1 cellular context compared by ENCODE assay signal in the genomic region with DNA sequence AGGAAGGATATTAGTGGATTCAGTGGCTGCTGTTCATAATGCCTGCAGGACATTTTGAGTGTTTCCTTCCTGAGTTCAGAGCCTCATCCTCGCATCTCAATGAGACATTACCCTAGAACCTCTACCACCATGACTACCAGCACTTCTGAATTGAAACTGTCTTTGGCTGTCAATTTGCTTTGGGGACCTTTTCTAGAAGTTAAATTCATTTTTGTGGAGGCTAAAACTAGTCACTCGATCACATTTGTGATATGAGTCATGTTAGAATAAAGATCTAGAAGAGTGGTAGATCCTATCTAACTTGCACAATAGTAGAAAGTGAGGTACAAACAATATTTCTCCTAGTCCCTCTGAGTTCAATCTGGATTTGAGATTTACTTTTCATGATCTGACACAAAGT.
TF ChIP-seq lines count a peak whose summit lies in the region.

No MANE protein-coding gene starts in this region.

TF ChIP-seq in GM23338, 12 proteins besides CTCF, POLR2A, EP300 and RAD21:
- TF ChIP-seq, protein P1, sequence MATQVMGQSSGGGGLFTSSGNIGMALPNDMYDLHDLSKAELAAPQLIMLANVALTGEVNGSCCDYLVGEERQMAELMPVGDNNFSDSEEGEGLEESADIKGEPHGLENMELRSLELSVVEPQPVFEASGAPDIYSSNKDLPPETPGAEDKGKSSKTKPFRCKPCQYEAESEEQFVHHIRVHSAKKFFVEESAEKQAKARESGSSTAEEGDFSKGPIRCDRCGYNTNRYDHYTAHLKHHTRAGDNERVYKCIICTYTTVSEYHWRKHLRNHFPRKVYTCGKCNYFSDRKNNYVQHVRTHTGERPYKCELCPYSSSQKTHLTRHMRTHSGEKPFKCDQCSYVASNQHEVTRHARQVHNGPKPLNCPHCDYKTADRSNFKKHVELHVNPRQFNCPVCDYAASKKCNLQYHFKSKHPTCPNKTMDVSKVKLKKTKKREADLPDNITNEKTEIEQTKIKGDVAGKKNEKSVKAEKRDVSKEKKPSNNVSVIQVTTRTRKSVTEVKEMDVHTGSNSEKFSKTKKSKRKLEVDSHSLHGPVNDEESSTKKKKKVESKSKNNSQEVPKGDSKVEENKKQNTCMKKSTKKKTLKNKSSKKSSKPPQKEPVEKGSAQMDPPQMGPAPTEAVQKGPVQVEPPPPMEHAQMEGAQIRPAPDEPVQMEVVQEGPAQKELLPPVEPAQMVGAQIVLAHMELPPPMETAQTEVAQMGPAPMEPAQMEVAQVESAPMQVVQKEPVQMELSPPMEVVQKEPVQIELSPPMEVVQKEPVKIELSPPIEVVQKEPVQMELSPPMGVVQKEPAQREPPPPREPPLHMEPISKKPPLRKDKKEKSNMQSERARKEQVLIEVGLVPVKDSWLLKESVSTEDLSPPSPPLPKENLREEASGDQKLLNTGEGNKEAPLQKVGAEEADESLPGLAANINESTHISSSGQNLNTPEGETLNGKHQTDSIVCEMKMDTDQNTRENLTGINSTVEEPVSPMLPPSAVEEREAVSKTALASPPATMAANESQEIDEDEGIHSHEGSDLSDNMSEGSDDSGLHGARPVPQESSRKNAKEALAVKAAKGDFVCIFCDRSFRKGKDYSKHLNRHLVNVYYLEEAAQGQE (IDR thresholded peaks at IDR 0.05; ENCODE audit: unreplicated experiment): no peak
- TF ChIP-seq ZNF114 (CRISPR knock-in tag; IDR thresholded peaks at IDR 0.05) (no peak), NANOG (IDR thresholded peaks at IDR 0.05; ENCODE audit: borderline replicate concordance) (no peak), ZNF331 (CRISPR knock-in tag; IDR thresholded peaks at IDR 0.05; ENCODE audit: low read depth) (no peak), CREB1 (CRISPR knock-in tag; IDR thresholded peaks at IDR 0.05; ENCODE audit: low read depth) (no peak), JUNB (IDR thresholded peaks at IDR 0.05; ENCODE audit: unreplicated experiment) (no peak), STAT1 (IDR thresholded peaks at IDR 0.05; ENCODE audit: unreplicated experiment) (no peak), POLR2AphosphoS5 (IDR thresholded peaks at IDR 0.05; ENCODE audit: low read depth) (no peak), EZH2phosphoT487 (IDR thresholded peaks at IDR 0.05; ENCODE audit: unreplicated experiment) (no peak), EZH2 (IDR thresholded peaks at IDR 0.05; ENCODE audit: low read depth, unreplicated experiment) (no peak)
- TF ChIP-seq, protein P2, sequence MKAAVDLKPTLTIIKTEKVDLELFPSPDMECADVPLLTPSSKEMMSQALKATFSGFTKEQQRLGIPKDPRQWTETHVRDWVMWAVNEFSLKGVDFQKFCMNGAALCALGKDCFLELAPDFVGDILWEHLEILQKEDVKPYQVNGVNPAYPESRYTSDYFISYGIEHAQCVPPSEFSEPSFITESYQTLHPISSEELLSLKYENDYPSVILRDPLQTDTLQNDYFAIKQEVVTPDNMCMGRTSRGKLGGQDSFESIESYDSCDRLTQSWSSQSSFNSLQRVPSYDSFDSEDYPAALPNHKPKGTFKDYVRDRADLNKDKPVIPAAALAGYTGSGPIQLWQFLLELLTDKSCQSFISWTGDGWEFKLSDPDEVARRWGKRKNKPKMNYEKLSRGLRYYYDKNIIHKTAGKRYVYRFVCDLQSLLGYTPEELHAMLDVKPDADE (IDR thresholded peaks at IDR 0.05): no peak
- TF ChIP-seq, protein P3, sequence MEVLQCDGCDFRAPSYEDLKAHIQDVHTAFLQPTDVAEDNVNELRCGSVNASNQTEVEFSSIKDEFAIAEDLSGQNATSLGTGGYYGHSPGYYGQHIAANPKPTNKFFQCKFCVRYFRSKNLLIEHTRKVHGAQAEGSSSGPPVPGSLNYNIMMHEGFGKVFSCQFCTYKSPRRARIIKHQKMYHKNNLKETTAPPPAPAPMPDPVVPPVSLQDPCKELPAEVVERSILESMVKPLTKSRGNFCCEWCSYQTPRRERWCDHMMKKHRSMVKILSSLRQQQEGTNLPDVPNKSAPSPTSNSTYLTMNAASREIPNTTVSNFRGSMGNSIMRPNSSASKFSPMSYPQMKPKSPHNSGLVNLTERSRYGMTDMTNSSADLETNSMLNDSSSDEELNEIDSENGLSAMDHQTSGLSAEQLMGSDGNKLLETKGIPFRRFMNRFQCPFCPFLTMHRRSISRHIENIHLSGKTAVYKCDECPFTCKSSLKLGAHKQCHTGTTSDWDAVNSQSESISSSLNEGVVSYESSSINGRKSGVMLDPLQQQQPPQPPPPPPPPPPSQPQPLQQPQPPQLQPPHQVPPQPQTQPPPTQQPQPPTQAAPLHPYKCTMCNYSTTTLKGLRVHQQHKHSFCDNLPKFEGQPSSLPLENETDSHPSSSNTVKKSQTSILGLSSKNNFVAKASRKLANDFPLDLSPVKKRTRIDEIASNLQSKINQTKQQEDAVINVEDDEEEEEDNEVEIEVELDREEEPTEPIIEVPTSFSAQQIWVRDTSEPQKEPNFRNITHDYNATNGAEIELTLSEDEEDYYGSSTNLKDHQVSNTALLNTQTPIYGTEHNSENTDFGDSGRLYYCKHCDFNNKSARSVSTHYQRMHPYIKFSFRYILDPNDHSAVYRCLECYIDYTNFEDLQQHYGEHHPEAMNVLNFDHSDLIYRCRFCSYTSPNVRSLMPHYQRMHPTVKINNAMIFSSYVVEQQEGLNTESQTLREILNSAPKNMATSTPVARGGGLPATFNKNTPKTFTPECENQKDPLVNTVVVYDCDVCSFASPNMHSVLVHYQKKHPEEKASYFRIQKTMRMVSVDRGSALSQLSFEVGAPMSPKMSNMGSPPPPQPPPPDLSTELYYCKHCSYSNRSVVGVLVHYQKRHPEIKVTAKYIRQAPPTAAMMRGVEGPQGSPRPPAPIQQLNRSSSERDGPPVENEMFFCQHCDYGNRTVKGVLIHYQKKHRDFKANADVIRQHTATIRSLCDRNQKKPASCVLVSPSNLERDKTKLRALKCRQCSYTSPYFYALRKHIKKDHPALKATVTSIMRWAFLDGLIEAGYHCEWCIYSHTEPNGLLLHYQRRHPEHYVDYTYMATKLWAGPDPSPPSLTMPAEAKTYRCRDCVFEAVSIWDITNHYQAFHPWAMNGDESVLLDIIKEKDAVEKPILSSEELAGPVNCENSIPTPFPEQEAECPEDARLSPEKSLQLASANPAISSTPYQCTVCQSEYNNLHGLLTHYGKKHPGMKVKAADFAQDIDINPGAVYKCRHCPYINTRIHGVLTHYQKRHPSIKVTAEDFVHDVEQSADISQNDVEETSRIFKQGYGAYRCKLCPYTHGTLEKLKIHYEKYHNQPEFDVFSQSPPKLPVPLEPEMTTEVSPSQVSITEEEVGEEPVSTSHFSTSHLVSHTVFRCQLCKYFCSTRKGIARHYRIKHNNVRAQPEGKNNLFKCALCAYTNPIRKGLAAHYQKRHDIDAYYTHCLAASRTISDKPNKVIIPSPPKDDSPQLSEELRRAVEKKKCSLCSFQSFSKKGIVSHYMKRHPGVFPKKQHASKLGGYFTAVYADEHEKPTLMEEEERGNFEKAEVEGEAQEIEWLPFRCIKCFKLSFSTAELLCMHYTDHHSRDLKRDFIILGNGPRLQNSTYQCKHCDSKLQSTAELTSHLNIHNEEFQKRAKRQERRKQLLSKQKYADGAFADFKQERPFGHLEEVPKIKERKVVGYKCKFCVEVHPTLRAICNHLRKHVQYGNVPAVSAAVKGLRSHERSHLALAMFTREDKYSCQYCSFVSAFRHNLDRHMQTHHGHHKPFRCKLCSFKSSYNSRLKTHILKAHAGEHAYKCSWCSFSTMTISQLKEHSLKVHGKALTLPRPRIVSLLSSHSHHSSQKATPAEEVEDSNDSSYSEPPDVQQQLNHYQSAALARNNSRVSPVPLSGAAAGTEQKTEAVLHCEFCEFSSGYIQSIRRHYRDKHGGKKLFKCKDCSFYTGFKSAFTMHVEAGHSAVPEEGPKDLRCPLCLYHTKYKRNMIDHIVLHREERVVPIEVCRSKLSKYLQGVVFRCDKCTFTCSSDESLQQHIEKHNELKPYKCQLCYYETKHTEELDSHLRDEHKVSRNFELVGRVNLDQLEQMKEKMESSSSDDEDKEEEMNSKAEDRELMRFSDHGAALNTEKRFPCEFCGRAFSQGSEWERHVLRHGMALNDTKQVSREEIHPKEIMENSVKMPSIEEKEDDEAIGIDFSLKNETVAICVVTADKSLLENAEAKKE (CRISPR knock-in tag; IDR thresholded peaks at IDR 0.05): no peak
TF ChIP-seq in GM23338: peak in this region for 0.
